In the genomic region with DNA sequence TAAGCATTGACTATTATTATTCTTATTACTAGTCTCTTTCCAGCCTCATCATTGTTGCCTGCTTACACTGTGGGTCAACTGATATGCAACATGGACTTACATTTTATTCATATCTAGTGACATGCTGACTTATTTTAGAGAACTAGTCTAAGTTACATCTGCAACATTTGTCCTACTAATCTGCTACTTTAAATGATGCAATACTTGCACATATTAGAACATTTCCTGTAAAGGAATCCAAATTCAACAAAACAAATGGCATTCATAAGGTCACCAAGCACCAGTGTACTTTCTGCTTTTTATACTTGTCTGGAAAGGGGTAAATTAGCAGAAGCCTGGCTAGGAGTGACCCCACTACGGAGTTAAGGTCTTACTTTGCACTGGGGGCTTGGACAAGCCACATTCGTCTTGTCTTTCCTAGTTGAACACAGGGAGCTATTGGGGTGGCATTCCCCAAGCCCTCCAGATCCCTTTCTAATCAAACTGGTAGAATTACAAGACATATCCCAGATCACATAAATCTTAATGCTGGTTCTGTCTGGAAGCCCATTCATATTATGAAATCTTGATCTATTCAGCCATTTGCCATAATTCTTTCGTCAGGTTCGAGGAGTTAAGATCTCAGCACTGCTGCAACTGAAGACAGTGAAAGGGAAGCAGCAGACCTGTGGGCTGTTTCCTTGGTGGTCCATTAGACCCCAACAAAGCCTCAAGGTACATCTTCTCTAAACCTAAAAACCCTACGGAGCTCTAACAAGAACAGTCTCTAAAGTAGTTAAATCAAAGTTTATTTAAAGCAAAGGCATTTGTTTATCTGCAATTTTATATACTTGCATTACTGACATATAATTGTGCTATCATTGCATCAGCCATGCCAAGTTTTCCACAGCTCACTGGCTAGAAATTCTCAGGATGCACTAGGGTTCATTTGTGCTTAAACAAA, we compare ENCODE assay signal across 1 cellular context.
TF ChIP-seq lines count a peak whose summit lies in the region.

No MANE protein-coding gene starts in this region.

TF ChIP-seq in K562, 482 proteins besides CTCF, POLR2A, EP300 and RAD21 (continued from another document and continues in another):
- TF ChIP-seq CREB5 (CRISPR knock-in tag; IDR thresholded peaks at IDR 0.05) (0 out of 2 replicates have a peak, but pooled peaks have one; percentile 53), ZBTB40 (IDR thresholded peaks at IDR 0.05) (no peak), ZBTB40 (CRISPR knock-in tag; IDR thresholded peaks at IDR 0.05) (no peak), ZNF263 (CRISPR knock-in tag; IDR thresholded peaks at IDR 0.05; ENCODE audit: borderline replicate concordance) (no peak), JUND (IDR thresholded peaks at IDR 0.05; ENCODE audit: borderline replicate concordance, low read depth, low read length) (peak; percentile 75), JUND (tag; IDR thresholded peaks at IDR 0.05; ENCODE audit: borderline replicate concordance, low read depth, low read length) (no peak; the same call in none of the 3 replicates), JUN (IDR thresholded peaks at IDR 0.05; ENCODE audit: borderline replicate concordance, low read depth, low read length) (0 out of 2 replicates have a peak, but pooled peaks have one; percentile 33), JUN (CRISPR knock-in tag; IDR thresholded peaks at IDR 0.05; ENCODE audit: borderline replicate concordance) (no peak), MBD2 (IDR thresholded peaks at IDR 0.05; ENCODE audit: borderline replicate concordance, low read depth) (no peak), DIDO1 (tag; IDR thresholded peaks at IDR 0.05; ENCODE audit: low read depth) (no peak), ZNF764 (CRISPR knock-in tag; IDR thresholded peaks at IDR 0.05; ENCODE audit: low read depth) (no peak), HDGF (IDR thresholded peaks at IDR 0.05) (no peak), CCNT2 (IDR thresholded peaks at IDR 0.05; ENCODE audit: borderline replicate concordance, extremely low read depth, insufficient read length, low read depth, low read length) (no peak), TBL1XR1 (IDR thresholded peaks at IDR 0.05; ENCODE audit: low read length in 2 of 2) (no peak), NRF1 (conservative IDR thresholded peaks at IDR 0.05 in 1 of 2, IDR thresholded peaks at IDR 0.05 in 1 of 2) (no peak), PTTG1 (tag; IDR thresholded peaks at IDR 0.05; ENCODE audit: low read depth) (peak; percentile 69; the same call in 1 of the 2 replicates), ILF3 (IDR thresholded peaks at IDR 0.05; ENCODE audit: borderline replicate concordance) (no peak), GTF2E2 (tag; IDR thresholded peaks at IDR 0.05) (no peak), SMAD4 (CRISPR knock-in tag; conservative IDR thresholded peaks at IDR 0.05) (peak; percentile 68), ZNF77 (CRISPR knock-in tag; IDR thresholded peaks at IDR 0.05) (no peak), DDX20 (tag; IDR thresholded peaks at IDR 0.05; ENCODE audit: low read depth) (no peak; the same call in none of the 2 replicates), CXXC5 (CRISPR knock-in tag; IDR thresholded peaks at IDR 0.05) (peak; percentile 34; the same call in 1 of the 2 replicates), U2AF2 (optimal IDR thresholded peaks at IDR 0.05; ENCODE audit: low read depth, low read length) (no peak), GATA2 (CRISPR knock-in tag; IDR thresholded peaks at IDR 0.05) (no peak), ZC3H8 (IDR thresholded peaks at IDR 0.05) (no peak), ZNF75A (CRISPR knock-in tag; IDR thresholded peaks at IDR 0.05) (no peak; the same call in 1 of the 2 replicates), ZNF354B (CRISPR knock-in tag; IDR thresholded peaks at IDR 0.05) (no peak), TCF15 (CRISPR knock-in tag; IDR thresholded peaks at IDR 0.05) (no peak)
- TF ChIP-seq, protein P1, sequence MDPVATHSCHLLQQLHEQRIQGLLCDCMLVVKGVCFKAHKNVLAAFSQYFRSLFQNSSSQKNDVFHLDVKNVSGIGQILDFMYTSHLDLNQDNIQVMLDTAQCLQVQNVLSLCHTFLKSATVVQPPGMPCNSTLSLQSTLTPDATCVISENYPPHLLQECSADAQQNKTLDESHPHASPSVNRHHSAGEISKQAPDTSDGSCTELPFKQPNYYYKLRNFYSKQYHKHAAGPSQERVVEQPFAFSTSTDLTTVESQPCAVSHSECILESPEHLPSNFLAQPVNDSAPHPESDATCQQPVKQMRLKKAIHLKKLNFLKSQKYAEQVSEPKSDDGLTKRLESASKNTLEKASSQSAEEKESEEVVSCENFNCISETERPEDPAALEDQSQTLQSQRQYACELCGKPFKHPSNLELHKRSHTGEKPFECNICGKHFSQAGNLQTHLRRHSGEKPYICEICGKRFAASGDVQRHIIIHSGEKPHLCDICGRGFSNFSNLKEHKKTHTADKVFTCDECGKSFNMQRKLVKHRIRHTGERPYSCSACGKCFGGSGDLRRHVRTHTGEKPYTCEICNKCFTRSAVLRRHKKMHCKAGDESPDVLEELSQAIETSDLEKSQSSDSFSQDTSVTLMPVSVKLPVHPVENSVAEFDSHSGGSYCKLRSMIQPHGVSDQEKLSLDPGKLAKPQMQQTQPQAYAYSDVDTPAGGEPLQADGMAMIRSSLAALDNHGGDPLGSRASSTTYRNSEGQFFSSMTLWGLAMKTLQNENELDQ (CRISPR knock-in tag; IDR thresholded peaks at IDR 0.05; ENCODE audit: borderline replicate concordance) = no peak
- TF ChIP-seq, protein P2, sequence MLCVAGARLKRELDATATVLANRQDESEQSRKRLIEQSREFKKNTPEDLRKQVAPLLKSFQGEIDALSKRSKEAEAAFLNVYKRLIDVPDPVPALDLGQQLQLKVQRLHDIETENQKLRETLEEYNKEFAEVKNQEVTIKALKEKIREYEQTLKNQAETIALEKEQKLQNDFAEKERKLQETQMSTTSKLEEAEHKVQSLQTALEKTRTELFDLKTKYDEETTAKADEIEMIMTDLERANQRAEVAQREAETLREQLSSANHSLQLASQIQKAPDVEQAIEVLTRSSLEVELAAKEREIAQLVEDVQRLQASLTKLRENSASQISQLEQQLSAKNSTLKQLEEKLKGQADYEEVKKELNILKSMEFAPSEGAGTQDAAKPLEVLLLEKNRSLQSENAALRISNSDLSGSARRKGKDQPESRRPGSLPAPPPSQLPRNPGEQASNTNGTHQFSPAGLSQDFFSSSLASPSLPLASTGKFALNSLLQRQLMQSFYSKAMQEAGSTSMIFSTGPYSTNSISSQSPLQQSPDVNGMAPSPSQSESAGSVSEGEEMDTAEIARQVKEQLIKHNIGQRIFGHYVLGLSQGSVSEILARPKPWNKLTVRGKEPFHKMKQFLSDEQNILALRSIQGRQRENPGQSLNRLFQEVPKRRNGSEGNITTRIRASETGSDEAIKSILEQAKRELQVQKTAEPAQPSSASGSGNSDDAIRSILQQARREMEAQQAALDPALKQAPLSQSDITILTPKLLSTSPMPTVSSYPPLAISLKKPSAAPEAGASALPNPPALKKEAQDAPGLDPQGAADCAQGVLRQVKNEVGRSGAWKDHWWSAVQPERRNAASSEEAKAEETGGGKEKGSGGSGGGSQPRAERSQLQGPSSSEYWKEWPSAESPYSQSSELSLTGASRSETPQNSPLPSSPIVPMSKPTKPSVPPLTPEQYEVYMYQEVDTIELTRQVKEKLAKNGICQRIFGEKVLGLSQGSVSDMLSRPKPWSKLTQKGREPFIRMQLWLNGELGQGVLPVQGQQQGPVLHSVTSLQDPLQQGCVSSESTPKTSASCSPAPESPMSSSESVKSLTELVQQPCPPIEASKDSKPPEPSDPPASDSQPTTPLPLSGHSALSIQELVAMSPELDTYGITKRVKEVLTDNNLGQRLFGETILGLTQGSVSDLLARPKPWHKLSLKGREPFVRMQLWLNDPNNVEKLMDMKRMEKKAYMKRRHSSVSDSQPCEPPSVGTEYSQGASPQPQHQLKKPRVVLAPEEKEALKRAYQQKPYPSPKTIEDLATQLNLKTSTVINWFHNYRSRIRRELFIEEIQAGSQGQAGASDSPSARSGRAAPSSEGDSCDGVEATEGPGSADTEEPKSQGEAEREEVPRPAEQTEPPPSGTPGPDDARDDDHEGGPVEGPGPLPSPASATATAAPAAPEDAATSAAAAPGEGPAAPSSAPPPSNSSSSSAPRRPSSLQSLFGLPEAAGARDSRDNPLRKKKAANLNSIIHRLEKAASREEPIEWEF (CRISPR knock-in tag; IDR thresholded peaks at IDR 0.05) = no peak
- TF ChIP-seq, protein P3, sequence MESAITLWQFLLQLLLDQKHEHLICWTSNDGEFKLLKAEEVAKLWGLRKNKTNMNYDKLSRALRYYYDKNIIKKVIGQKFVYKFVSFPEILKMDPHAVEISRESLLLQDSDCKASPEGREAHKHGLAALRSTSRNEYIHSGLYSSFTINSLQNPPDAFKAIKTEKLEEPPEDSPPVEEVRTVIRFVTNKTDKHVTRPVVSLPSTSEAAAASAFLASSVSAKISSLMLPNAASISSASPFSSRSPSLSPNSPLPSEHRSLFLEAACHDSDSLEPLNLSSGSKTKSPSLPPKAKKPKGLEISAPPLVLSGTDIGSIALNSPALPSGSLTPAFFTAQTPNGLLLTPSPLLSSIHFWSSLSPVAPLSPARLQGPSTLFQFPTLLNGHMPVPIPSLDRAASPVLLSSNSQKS (CRISPR knock-in tag; IDR thresholded peaks at IDR 0.05) = no peak
- TF ChIP-seq, protein P4, sequence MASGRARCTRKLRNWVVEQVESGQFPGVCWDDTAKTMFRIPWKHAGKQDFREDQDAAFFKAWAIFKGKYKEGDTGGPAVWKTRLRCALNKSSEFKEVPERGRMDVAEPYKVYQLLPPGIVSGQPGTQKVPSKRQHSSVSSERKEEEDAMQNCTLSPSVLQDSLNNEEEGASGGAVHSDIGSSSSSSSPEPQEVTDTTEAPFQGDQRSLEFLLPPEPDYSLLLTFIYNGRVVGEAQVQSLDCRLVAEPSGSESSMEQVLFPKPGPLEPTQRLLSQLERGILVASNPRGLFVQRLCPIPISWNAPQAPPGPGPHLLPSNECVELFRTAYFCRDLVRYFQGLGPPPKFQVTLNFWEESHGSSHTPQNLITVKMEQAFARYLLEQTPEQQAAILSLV (tag; IDR thresholded peaks at IDR 0.05) = peak; percentile 96
